ENCODE assay signal across 18 cellular contexts in genomic region chr5:43207601-43208000, GRCh38. TPM values are rescaled to one million over a fixed set of nuclear protein-coding genes. Genes with fewer than 3 reads are reported as not detected.
DNase-seq lines count a peak whose midpoint lies in the region; ATAC-seq and TF ChIP-seq lines count a peak whose summit lies in the region.
"Had no signal": no experiment of that assay in that cellular context is flagged by ENCODE, and none has a peak within 500 bp of the region (broad histone marks: within the 10 kb centered on the region; RNA-seq: fewer than 3 reads in every experiment).

No MANE protein-coding gene starts in this region.

- H3K4me1 ChIP-seq in RWPE2 (ENCODE audit: insufficient read depth, poor library complexity, severe bottlenecking) (peaks cover 6% of the 10 kb centered on the region), mesenchymal stem cell (ENCODE audit: control insufficient read depth, insufficient read depth, low read depth, low read length) (no peaks in the 10 kb centered on the region), Caco-2 (peaks cover 7% of the 10 kb centered on the region; the same call in 1 of the 2 replicates)
- H3K4me1 ChIP-seq: BE2C, Peyer's patch had no signal

- H3K79me1 ChIP-seq in mesenchymal stem cell (replicated peaks; ENCODE audit: low read length, poor library complexity, severe bottlenecking): no peaks in the 10 kb centered on the region

- H3K9me3 ChIP-seq in RWPE2 (ENCODE audit: severe bottlenecking): no peaks in the 10 kb centered on the region
- H3K9me3 ChIP-seq in mesenchymal stem cell (ENCODE audit: control insufficient read depth, low read length): no peaks in the 10 kb centered on the region
- no peaks in the 10 kb centered on the region; the same call in 1 of the 2 replicates for H3K9me3 ChIP-seq in Caco-2
- H3K9me3 ChIP-seq: BE2C, Peyer's patch had no signal

- CTCF ChIA-PET in Caco-2 (lab: Charles Lee): no interaction called here

- H3K4me2 ChIP-seq in mesenchymal stem cell (ENCODE audit: low read length, poor library complexity, severe bottlenecking): no peak overlapping the region

- no peaks in the 10 kb centered on the region for H3K36me3 ChIP-seq in RWPE2 (ENCODE audit: low read depth)
- no peaks in the 10 kb centered on the region for H3K36me3 ChIP-seq in mesenchymal stem cell (ENCODE audit: control insufficient read depth in 1 of 2, insufficient read depth in 2 of 2, low read depth in 1 of 2, low read length in 2 of 2)
- H3K36me3 ChIP-seq in Caco-2 (ENCODE audit: control insufficient read depth, insufficient read depth, low read length): no peaks in the 10 kb centered on the region
- H3K36me3 ChIP-seq: BE2C, Peyer's patch had no signal

- no peak overlapping the region for H2AK5ac ChIP-seq in mesenchymal stem cell (ENCODE audit: low read length, severe bottlenecking)

- H2BK120ac ChIP-seq in mesenchymal stem cell (ENCODE audit: low read depth, low read length): no peak overlapping the region

- 49% methylated on average over 4 of the region's 4 CpGs for WGBS in mesenchymal stem cell

- H3K4me3 ChIP-seq in RWPE2 (ENCODE audit: severe bottlenecking) (no peak overlapping the region), choroid plexus epithelial cell (ENCODE audit: low read depth, low read length) (no peak overlapping the region), mesenchymal stem cell (ENCODE audit: insufficient read depth in 1 of 2, low read depth in 1 of 2, low read length in 2 of 2) (no peak overlapping the region), Caco-2 (ENCODE audit: low read depth, low read length) (no peak overlapping the region)
- H3K4me3 ChIP-seq: Peyer's patch had no signal

- no peak overlapping the region for H2BK15ac ChIP-seq in mesenchymal stem cell (ENCODE audit: low read depth, poor library complexity, severe bottlenecking)

- H2AFZ ChIP-seq in mesenchymal stem cell (ENCODE audit: low read depth, low read length): no peak overlapping the region

- H3K4me1 Mint-ChIP-seq in Caco-2 (ENCODE audit: low read depth, unreplicated experiment): no peaks in the 10 kb centered on the region
- H3K4me1 Mint-ChIP-seq: CD4-positive, alpha-beta memory T cell had no signal

- H3K27ac ChIP-seq in RWPE2 (ENCODE audit: poor library complexity, severe bottlenecking) (no peak overlapping the region), mesenchymal stem cell (ENCODE audit: low read length, poor library complexity, severe bottlenecking) (no peak overlapping the region)
- H3K27ac ChIP-seq: HL-60, Peyer's patch had no signal

- no peak overlapping the region for H4K91ac ChIP-seq in mesenchymal stem cell (ENCODE audit: low read length)

- no TSS peak for BruUV-seq in Caco-2 (replicated peaks; lab: Mats Ljungman, UMichigan)

- H3K36me3 Mint-ChIP-seq in Caco-2 (ENCODE audit: insufficient read depth, unreplicated experiment): no peaks in the 10 kb centered on the region
- H3K36me3 Mint-ChIP-seq: CD4-positive, alpha-beta memory T cell had no signal

- no peak overlapping the region for H3K27ac Mint-ChIP-seq in Caco-2 (ENCODE audit: unreplicated experiment)
- H3K27ac Mint-ChIP-seq: CD4-positive, alpha-beta memory T cell had no signal

- no peaks in the 10 kb centered on the region for H3K27me3 ChIP-seq in RWPE2 (ENCODE audit: insufficient read depth, poor library complexity, severe bottlenecking)
- H3K27me3 ChIP-seq in mesenchymal stem cell (ENCODE audit: control insufficient read depth in 1 of 2, insufficient read depth in 1 of 2, low read length in 2 of 2): peaks cover 15 to 20% of the 10 kb centered on the region in 2 experiments
- no peaks in the 10 kb centered on the region for H3K27me3 ChIP-seq in Caco-2 (replicated peaks; ENCODE audit: control insufficient read depth, insufficient read depth, low read length)
- H3K27me3 ChIP-seq: Peyer's patch had no signal

- POLR2A ChIA-PET in Caco-2 (lab: Charles Lee): no interaction called here

- no peak overlapping the region for H3K14ac ChIP-seq in mesenchymal stem cell (ENCODE audit: low read length in 2 of 2)

- TF ChIP-seq CTCF in RWPE2 (IDR thresholded peaks at IDR 0.05; ENCODE audit: poor library complexity, severe bottlenecking): no peak
- no peak for TF ChIP-seq CTCF in choroid plexus epithelial cell (conservative IDR thresholded peaks at IDR 0.05; ENCODE audit: low read depth, low read length)
- no peak for TF ChIP-seq CTCF in Caco-2 (IDR thresholded peaks at IDR 0.05; ENCODE audit: insufficient read depth in 1 of 2, low read depth in 1 of 2, low read length in 1 of 2, severe bottlenecking in 1 of 2, unreplicated experiment in 1 of 2)

- DNase-seq in GM03348 (ENCODE audit: low spot score) (peak; percentile 41), RWPE2 (ENCODE audit: low spot score) (no peak), choroid plexus epithelial cell (ENCODE audit: low read depth) (peak; percentile 38), mesenchymal stem cell (peak; percentile 27), Caco-2 (no peak), DMS 273 (lab: John Stamatoyannopoulos, UW; ENCODE audit: unreplicated experiment) (no peak), Right ventricle myocardium inferior (ENCODE audit: missing footprints) (no peak)
- DNase-seq: BE2C; CD4-positive, alpha-beta memory T cell; MM.1S; NCI-H1105; NCI-H1694 treated with DMSO at 0.1 percent for 48 hours; NCI-H446 treated with DMSO at 0.1 percent for 48 hours; NCI-H82; Peyer's patch; SIG-M5 had no signal

- H3K18ac ChIP-seq in mesenchymal stem cell (ENCODE audit: low read depth in 1 of 2, low read length in 2 of 2): no peak overlapping the region

- no peak overlapping the region for H2BK5ac ChIP-seq in mesenchymal stem cell (ENCODE audit: low read depth, low read length, poor library complexity, severe bottlenecking)

- no peak overlapping the region for H3K23ac ChIP-seq in mesenchymal stem cell (ENCODE audit: low read length in 2 of 2)

- no peak overlapping the region for H3K4ac ChIP-seq in mesenchymal stem cell (ENCODE audit: low read depth in 1 of 2, low read length in 2 of 2)

- no peak overlapping the region for H4K8ac ChIP-seq in mesenchymal stem cell (ENCODE audit: low read length)

- no peak overlapping the region for H3K4me3 Mint-ChIP-seq in Caco-2 (ENCODE audit: unreplicated experiment)
- H3K4me3 Mint-ChIP-seq: CD4-positive, alpha-beta memory T cell had no signal

- no peaks in the 10 kb centered on the region for H3K27me3 Mint-ChIP-seq in Caco-2 (ENCODE audit: insufficient read depth, unreplicated experiment)

- intact Hi-C loops in Caco-2 (cut with micrococcal nuclease; ENCODE audit: unreplicated experiment): no loop called here
- intact Hi-C loops in Right ventricle myocardium inferior (cut with DNase I): no loop called here

- no peak overlapping the region for H2BK12ac ChIP-seq in mesenchymal stem cell (ENCODE audit: low read length in 2 of 2)

- no peaks in the 10 kb centered on the region for H3K9me3 Mint-ChIP-seq in Caco-2 (ENCODE audit: unreplicated experiment)
- H3K9me3 Mint-ChIP-seq: CD4-positive, alpha-beta memory T cell had no signal

- ATAC-seq in RWPE2 (ENCODE audit: low read depth) (peak; percentile 67; the same call in 1 of the 3 replicates), Right ventricle myocardium inferior (no peak), GM21381 (IDR thresholded peaks at IDR 0.05; ENCODE audit: unreplicated experiment) (no peak)

- H3K9ac ChIP-seq in mesenchymal stem cell (ENCODE audit: low read length): no peak overlapping the region

RNA-seq across cellular contexts. Expression of gene NIM1K, which starts 15.6 kb away (rescaled TPM):
- polyA plus RNA-seq in mesenchymal stem cell (2013, experiment 1 of 2): 0.11 TPM
- polyA plus RNA-seq in mesenchymal stem cell (2013, experiment 2 of 2): 0.10 TPM
- total RNA-seq in Caco-2 (2022) (0.14 TPM in 1 of 2 replicates, not detected in the other), Right ventricle myocardium inferior (0.14 TPM)
- total RNA-seq: Peyer's patch had no signal

Comparison
In these comparisons a context has a peak if more than half of its experiments do, and no peak if none do; other contexts are left out.
1. DNase-seq: peak in GM03348 (single experiment), choroid plexus epithelial cell (single experiment) and mesenchymal stem cell (single experiment); none in RWPE2 (single experiment), Caco-2 (0 of 2), DMS 273 (single experiment) and Right ventricle myocardium inferior (single experiment).